In the genomic region with DNA sequence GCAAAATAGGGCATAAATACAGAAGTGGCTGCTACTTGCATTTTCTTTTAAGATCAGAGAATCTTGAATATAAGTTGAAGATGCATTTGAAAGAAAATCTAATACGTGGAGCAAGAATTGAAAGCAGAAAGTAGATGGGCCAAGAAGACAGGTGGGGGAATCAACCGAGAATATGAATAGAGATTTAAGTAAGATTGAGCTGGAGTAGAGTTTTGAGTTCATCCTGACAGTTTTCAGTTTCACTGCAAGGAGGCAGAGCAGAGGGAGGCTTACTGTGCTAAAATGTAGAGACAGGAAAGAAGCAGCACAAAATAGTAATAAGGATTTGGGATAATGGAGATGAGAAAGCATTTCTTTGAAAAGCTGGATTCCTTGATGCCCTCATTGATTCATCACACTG, we compare ENCODE assay signal across 30 cellular contexts.
"Had no signal": no experiment of that assay in that cellular context is flagged by ENCODE, and none has a peak within 500 bp of the region (broad histone marks: within the 10 kb centered on the region; RNA-seq: fewer than 3 reads in every experiment).

No MANE protein-coding gene starts in this region.

- H3K9me3 ChIP-seq: adrenal gland, ascending aorta, gastrocnemius medialis, right atrium auricular region, stomach, thyroid gland, upper lobe of left lung, vagina had no signal

- H3K9me3 Mint-ChIP-seq: activated CD4-positive, alpha-beta T cell treated with anti-CD3 and anti-CD28 coated beads, Interleukin-2, amount 10 ng/mL, durations not matched to agents 7 days and 5 days; activated T-helper 17 cell treated with anti-CD3 and anti-CD28 coated beads, Interleukin-2, amount 50 U/mL, for 72 hours; neural crest cell had no signal

- ATAC-seq: activated T-helper 17 cell treated with anti-CD3 and anti-CD28 coated beads, Interleukin-2, amount 50 U/mL, for 72 hours; gastrocnemius medialis; left ventricle myocardium superior; stimulated activated naive B cell treated with anti-CD40 and anti-IgM and Interleukin-4, amounts not matched to agents 10 μg/mL and 1 μg/mL and 100 μg/mL, for 72 hours had no signal

- H3K27ac Mint-ChIP-seq: activated CD4-positive, alpha-beta T cell treated with anti-CD3 and anti-CD28 coated beads, Interleukin-2, amount 10 ng/mL, durations not matched to agents 7 days and 5 days; activated naive CD4-positive, alpha-beta T cell treated with anti-CD3 and anti-CD28 coated beads, Interleukin-2, amount 50 U/mL, for 72 hours; activated T-helper 17 cell treated with anti-CD3 and anti-CD28 coated beads, Interleukin-2, amount 50 U/mL, for 72 hours; stimulated activated naive B cell treated with anti-CD40 and anti-IgM and Interleukin-4, amounts not matched to agents 10 μg/mL and 1 μg/mL and 100 μg/mL, for 72 hours had no signal

- H3K27me3 Mint-ChIP-seq: activated CD4-positive, alpha-beta T cell treated with anti-CD3 and anti-CD28 coated beads, Interleukin-2, amount 10 ng/mL, durations not matched to agents 7 days and 5 days; activated T-helper 17 cell treated with anti-CD3 and anti-CD28 coated beads, Interleukin-2, amount 50 U/mL, for 72 hours; naive B cell; stimulated activated naive B cell treated with anti-CD40 and anti-IgM and Interleukin-4, amounts not matched to agents 10 μg/mL and 1 μg/mL and 100 μg/mL, for 72 hours had no signal

- H3K4me1 ChIP-seq: stomach had no signal

- H3K4me3 Mint-ChIP-seq: activated CD4-positive, alpha-beta T cell treated with anti-CD3 and anti-CD28 coated beads, Interleukin-2, amount 10 ng/mL, durations not matched to agents 7 days and 5 days; activated T-helper 17 cell treated with anti-CD3 and anti-CD28 coated beads, Interleukin-2, amount 50 U/mL, for 72 hours; naive B cell; neural crest cell; stimulated activated naive B cell treated with anti-CD40 and anti-IgM and Interleukin-4, amounts not matched to agents 10 μg/mL and 1 μg/mL and 100 μg/mL, for 72 hours had no signal

- DNase-seq: activated CD4-positive, alpha-beta T cell treated with anti-CD3 and anti-CD28 coated beads, Interleukin-2, amount 10 ng/mL, durations not matched to agents 7 days and 5 days; activated CD4-positive, CD25-positive, alpha-beta regulatory T cell treated with anti-CD3 and anti-CD28 coated beads, Interleukin-2, amount 50 U/mL, for 72 hours; activated CD8-positive, alpha-beta memory T cell treated with anti-CD3 and anti-CD28 coated beads for 24 hours; activated gamma-delta T cell treated with Interleukin-2 at 50 U/mL for 16 hours; activated T-cell treated with anti-CD3 and anti-CD28 coated beads, Interleukin-2, amount 50 U/mL, for 1 hour; adrenal gland; brain microvascular endothelial cell; dorsolateral prefrontal cortex; effector memory CD4-positive, alpha-beta T cell; erythroblast; gastrocnemius medialis; glutamatergic neuron; islet precursor cell; left ventricle myocardium superior; naive B cell; occipital lobe; stimulated activated CD4-positive, alpha-beta T cell treated with anti-CD3 and anti-CD28 coated beads, Interleukin-15, amount 100 ng/mL, for 24 hours; stimulated activated CD4-positive, alpha-beta T cell treated with anti-CD3 and anti-CD28 coated beads, Interleukin-2, amount 100 ng/mL, for 24 hours; stimulated activated naive B cell treated with anti-CD40 and anti-IgM and Interleukin-4, amounts not matched to agents 10 μg/mL and 1 μg/mL and 100 μg/mL, for 72 hours; stomach; T-helper 2 cell; thyroid gland; upper lobe of left lung had no signal

- H3K27ac ChIP-seq: adrenal gland, ascending aorta, brain microvascular endothelial cell, coronary artery, dorsolateral prefrontal cortex, right atrium auricular region, stomach, thyroid gland, vagina had no signal

- H3K36me3 Mint-ChIP-seq: activated naive CD4-positive, alpha-beta T cell treated with anti-CD3 and anti-CD28 coated beads, Interleukin-2, amount 50 U/mL, for 72 hours; naive B cell; stimulated activated naive B cell treated with anti-CD40 and anti-IgM and Interleukin-4, amounts not matched to agents 10 μg/mL and 1 μg/mL and 100 μg/mL, for 72 hours had no signal

- H3K36me3 ChIP-seq: adrenal gland, ascending aorta, brain microvascular endothelial cell, gastrocnemius medialis, right atrium auricular region, stomach, thyroid gland, upper lobe of left lung, vagina had no signal

- H3K27me3 ChIP-seq: adrenal gland, ascending aorta, brain microvascular endothelial cell, dorsolateral prefrontal cortex, gastrocnemius medialis, right atrium auricular region, stomach, thyroid gland, upper lobe of left lung, vagina had no signal

- H3K4me1 Mint-ChIP-seq: activated T-helper 17 cell treated with anti-CD3 and anti-CD28 coated beads, Interleukin-2, amount 50 U/mL, for 72 hours; naive B cell; neural crest cell; stimulated activated naive B cell treated with anti-CD40 and anti-IgM and Interleukin-4, amounts not matched to agents 10 μg/mL and 1 μg/mL and 100 μg/mL, for 72 hours had no signal

- H3K4me3 ChIP-seq: adrenal gland, ascending aorta, coronary artery, dorsolateral prefrontal cortex, gastrocnemius medialis, right atrium auricular region, stomach, thyroid gland, upper lobe of left lung, vagina had no signal
